In genomic region chr3:123092243-123092642, GRCh38 we compare ENCODE assay signal across 17 cellular contexts. TPM values are rescaled to one million over a fixed set of nuclear protein-coding genes. Genes with fewer than 3 reads are reported as not detected.
A peak's percentile ranks its signal among the peaks of the same experiment; 100 is the strongest.
DNase-seq lines count a peak whose midpoint lies in the region; ATAC-seq and TF ChIP-seq lines count a peak whose summit lies in the region.
"Had no signal": no experiment of that assay in that cellular context is flagged by ENCODE, and none has a peak within 500 bp of the region (broad histone marks: within the 10 kb centered on the region; RNA-seq: fewer than 3 reads in every experiment).

No MANE protein-coding gene starts in this region.

- H3K4me1 Mint-ChIP-seq in central memory CD8-positive, alpha-beta T cell: peaks cover 8% of the 10 kb centered on the region
- peaks cover 19% of the 10 kb centered on the region for H3K4me1 Mint-ChIP-seq in activated CD8-positive, alpha-beta T cell treated with anti-CD3 and anti-CD28 coated beads for 36 hours (ENCODE audit: low read depth)

- H3K4me3 Mint-ChIP-seq in central memory CD8-positive, alpha-beta T cell: no peak overlapping the region
- no peak overlapping the region for H3K4me3 Mint-ChIP-seq in activated CD8-positive, alpha-beta T cell treated with anti-CD3 and anti-CD28 coated beads for 36 hours
- H3K4me3 Mint-ChIP-seq: CD14-positive monocyte; CD8-positive, alpha-beta T cell had no signal

- H3K9me3 Mint-ChIP-seq in central memory CD8-positive, alpha-beta T cell: no peaks in the 10 kb centered on the region
- no peaks in the 10 kb centered on the region for H3K9me3 Mint-ChIP-seq in activated CD8-positive, alpha-beta T cell treated with anti-CD3 and anti-CD28 coated beads for 36 hours
- H3K9me3 Mint-ChIP-seq: CD14-positive monocyte; CD8-positive, alpha-beta T cell; H9 had no signal

- DNase-seq in SJCRH30 (peak in 1 of 2 experiments; percentile 52), mesenteric fat pad (ENCODE audit: low spot score) (peak; percentile 60), ecto neural progenitor cell (ENCODE audit: low spot score) (no peak)
- DNase-seq in central memory CD8-positive, alpha-beta T cell (ENCODE audit: low spot score in 2 of 2): no peak
- no peak for DNase-seq in activated CD8-positive, alpha-beta T cell treated with anti-CD3 and anti-CD28 coated beads for 36 hours
- DNase-seq: BE2C; CD8-positive, alpha-beta T cell; COR-L47; DMS153; DMS79 treated with DMSO at 0.1 percent for 48 hours; EL; GOT3; H9 had no signal

- H3K36me3 ChIP-seq in SJCRH30: peaks cover 12% of the 10 kb centered on the region
- peaks cover 5% of the 10 kb centered on the region for H3K36me3 ChIP-seq in rectal smooth muscle tissue (ENCODE audit: control insufficient read depth, insufficient read depth, low read length)

- H3K9me3 ChIP-seq in SJCRH30 (replicated peaks): no peaks in the 10 kb centered on the region
- H3K9me3 ChIP-seq: A549, BE2C had no signal

- intact Hi-C loops in activated CD8-positive, alpha-beta T cell treated with anti-CD3 and anti-CD28 coated beads for 36 hours (cut with micrococcal nuclease): no loop called here

- no peak overlapping the region for H3K9ac ChIP-seq in rectal smooth muscle tissue (ENCODE audit: low read length)

- H3K27ac ChIP-seq in SJCRH30 (peak overlapping the region; percentile 40), rectal smooth muscle tissue (ENCODE audit: low read depth, low read length) (peak overlapping the region; percentile 12)
- H3K27ac ChIP-seq: A549 had no signal

- no peak overlapping the region for H3K4me3 ChIP-seq in SJCRH30
- no peak overlapping the region for H3K4me3 ChIP-seq in rectal smooth muscle tissue (ENCODE audit: low read length)
- H3K4me3 ChIP-seq: A549 had no signal

- no peak for ATAC-seq in central memory CD8-positive, alpha-beta T cell (replicated peaks; ENCODE audit: extremely low read depth, poor library complexity, severe bottlenecking)
- ATAC-seq in GM18505 (IDR thresholded peaks at IDR 0.05; ENCODE audit: unreplicated experiment): no peak
- no peak for ATAC-seq in activated CD8-positive, alpha-beta T cell treated with anti-CD3 and anti-CD28 coated beads for 36 hours
- ATAC-seq: A549; CD8-positive, alpha-beta T cell had no signal

- POLR2A ChIA-PET in activated CD8-positive, alpha-beta T cell treated with anti-CD3 and anti-CD28 coated beads for 36 hours (lab: Charles Lee): no interaction called here

- TF ChIP-seq POLR2A in GM18505 (IDR thresholded peaks at IDR 0.05; ENCODE audit: borderline replicate concordance, extremely low read depth, insufficient read depth, insufficient read length): no peak

- H3K27me3 ChIP-seq in SJCRH30: no peaks in the 10 kb centered on the region
- no peaks in the 10 kb centered on the region for H3K27me3 ChIP-seq in rectal smooth muscle tissue (ENCODE audit: control insufficient read depth, insufficient read depth, low read length)
- H3K27me3 ChIP-seq: BE2C had no signal

- no peak for TF ChIP-seq CTCF in activated CD8-positive, alpha-beta T cell treated with anti-CD3 and anti-CD28 coated beads for 36 hours (IDR thresholded peaks at IDR 0.05)

- H3K27ac Mint-ChIP-seq in central memory CD8-positive, alpha-beta T cell (ENCODE audit: low read depth): peak overlapping the region; percentile 16
- no peak overlapping the region for H3K27ac Mint-ChIP-seq in activated CD8-positive, alpha-beta T cell treated with anti-CD3 and anti-CD28 coated beads for 36 hours
- H3K27ac Mint-ChIP-seq: CD8-positive, alpha-beta T cell had no signal

- no peaks in the 10 kb centered on the region for H3K36me3 Mint-ChIP-seq in central memory CD8-positive, alpha-beta T cell (ENCODE audit: insufficient read depth)
- H3K36me3 Mint-ChIP-seq in activated CD8-positive, alpha-beta T cell treated with anti-CD3 and anti-CD28 coated beads for 36 hours (ENCODE audit: low read depth): peaks cover 30% of the 10 kb centered on the region

- H3K27me3 Mint-ChIP-seq in central memory CD8-positive, alpha-beta T cell: no peaks in the 10 kb centered on the region
- no peaks in the 10 kb centered on the region for H3K27me3 Mint-ChIP-seq in activated CD8-positive, alpha-beta T cell treated with anti-CD3 and anti-CD28 coated beads for 36 hours

- CTCF ChIA-PET in activated CD8-positive, alpha-beta T cell treated with anti-CD3 and anti-CD28 coated beads for 36 hours (lab: Charles Lee): interaction anchor here (1.5 kb wide), 1 partner anchor 11 kb away, joined by 3 read pairs; no protein-coding TSS in a partner anchor

- H3K4me1 ChIP-seq in SJCRH30: peaks cover 30% of the 10 kb centered on the region
- H3K4me1 ChIP-seq in rectal smooth muscle tissue (ENCODE audit: control insufficient read depth, insufficient read depth, low read length): peaks cover 21% of the 10 kb centered on the region

RNA-seq across cellular contexts. Expression of gene PDIA5, which starts 25.4 kb away (rescaled TPM):
- 14.7 and 16.1 TPM in 2 replicates for total RNA-seq in SJCRH30 (2014; rRNA removed; shearing (Covaris generic))
- 17.4 TPM for total RNA-seq in mesenteric fat pad
- total RNA-seq in activated CD8-positive, alpha-beta T cell treated with anti-CD3 and anti-CD28 coated beads for 36 hours: 10 to 100 TPM; 17.9 to 19.0 TPM
